18 cellular contexts compared by ENCODE assay signal in genomic region chr4:7031526-7032449, GRCh38. TPM values are rescaled to one million over a fixed set of nuclear protein-coding genes. Genes with fewer than 3 reads are reported as not detected.
DNase-seq lines count a peak whose midpoint lies in the region; FAIRE-seq and TF ChIP-seq lines count a peak whose summit lies in the region.
"Had no signal": no experiment of that assay in that cellular context is flagged by ENCODE, and none has a peak within 500 bp of the region (broad histone marks: within the 10 kb centered on the region; RNA-seq: fewer than 3 reads in every experiment).

No MANE protein-coding gene starts in this region.

- TF ChIP-seq CTCF in astrocyte of the spinal cord (IDR thresholded peaks at IDR 0.05; ENCODE audit: low read depth, low read length): no peak

- no peaks in the 10 kb centered on the region for H3K27me3 ChIP-seq in BLaER1 treated with 17β-estradiol and CSF1 and Interleukin-3, amounts not matched to agents 10 nM and 100 nM

- H3K4me3 ChIP-seq in BLaER1 treated with 17β-estradiol and CSF1 and Interleukin-3, amounts not matched to agents 10 nM and 100 nM: no peak overlapping the region
- no peak overlapping the region for H3K4me3 ChIP-seq in astrocyte of the spinal cord (ENCODE audit: low read depth, low read length)

- no peaks in the 10 kb centered on the region for H3K9me3 ChIP-seq in BLaER1 treated with 17β-estradiol and CSF1 and Interleukin-3, amounts not matched to agents 10 nM and 100 nM (replicated peaks in 1 of 11)

- H3K4me2 ChIP-seq in BLaER1 treated with 17β-estradiol and CSF1 and Interleukin-3, amounts not matched to agents 10 nM and 100 nM: peak overlapping the region in 10 of 11 experiments; percentile 0 to 73 (median 60); a peak in 19 of 22 replicates
- H3K4me2 ChIP-seq: KMS-11 had no signal

- peak; percentile 79 for FAIRE-seq in HTR-8/SVneo (lab: Jason Lieb, UNC)

- H3K36me3 ChIP-seq in BLaER1 treated with 17β-estradiol and CSF1 and Interleukin-3, amounts not matched to agents 10 nM and 100 nM: peaks cover 63 to 79% (median 69%) of the 10 kb centered on the region in 11 experiments

- peaks cover 54 to 91% (median 82%) of the 10 kb centered on the region in 11 experiments for H4K20me1 ChIP-seq in BLaER1 treated with 17β-estradiol and CSF1 and Interleukin-3, amounts not matched to agents 10 nM and 100 nM

- peak overlapping the region in 9 of 11 experiments; percentile 6 to 57 (median 41); a peak in 14 of 22 replicates for H3K9ac ChIP-seq in BLaER1 treated with 17β-estradiol and CSF1 and Interleukin-3, amounts not matched to agents 10 nM and 100 nM
- H3K9ac ChIP-seq: KMS-11 had no signal

- peak overlapping the region in 8 of 11 experiments; percentile 3 to 64 (median 48); a peak in 13 of 22 replicates for H3K27ac ChIP-seq in BLaER1 treated with 17β-estradiol and CSF1 and Interleukin-3, amounts not matched to agents 10 nM and 100 nM
- H3K27ac ChIP-seq: KMS-11 had no signal

- in situ Hi-C loops in astrocyte of the spinal cord (cut with HindIII; ENCODE audit: low sequenced_read_pairs): no loop called here

- peak; percentile 55 for DNase-seq in HTR-8/SVneo (ENCODE audit: insufficient read length, low spot score)
- peak; percentile 65 for DNase-seq in astrocyte of the spinal cord (ENCODE audit: low read depth, low spot score)
- peak; percentile 71 for DNase-seq in kidney tubule cell (ENCODE audit: low spot score)
- no peak for DNase-seq in ecto neural progenitor cell (ENCODE audit: low spot score)
- no peak for DNase-seq in 8988T
- no peak for DNase-seq in mucosa of gallbladder (ENCODE audit: low spot score)
- DNase-seq in SKM-1 (lab: John Stamatoyannopoulos, UW; ENCODE audit: unreplicated experiment): no peak
- DNase-seq: activated CD4-positive, alpha-beta T cell treated with anti-CD3 and anti-CD28 coated beads for 4 hours; activated CD8-positive, alpha-beta memory T cell treated with anti-CD3 and anti-CD28 coated beads, Interleukin-2, amount 10 ng/mL, durations not matched to agents 7 days and 5 days; CD4-positive, alpha-beta T cell; DMS 273 treated with DMSO at 0.1 percent for 48 hours; HCEC 1CT; NCI-H1694; stimulated activated CD4-positive, alpha-beta T cell treated with anti-CD3 and anti-CD28 coated beads, Interleukin-4, amount 100 ng/mL, for 24 hours; stimulated activated naive CD4-positive, alpha-beta T cell treated with Interleukin-2 at 50 U/mL for 16 hours; SW 1271 had no signal

- H3K4me1 ChIP-seq in BLaER1 treated with 17β-estradiol and CSF1 and Interleukin-3, amounts not matched to agents 10 nM and 100 nM: peaks cover 28 to 70% (median 63%) of the 10 kb centered on the region in 10 experiments

RNA-seq across cellular contexts. Expression of gene TADA2B, which starts 11.4 kb away (rescaled TPM):
- 23.9 TPM for total RNA-seq in mucosa of gallbladder

RNA-seq across cellular contexts. Expression of gene GRPEL1, which starts 36.1 kb away (rescaled TPM):
- 27.5 TPM for total RNA-seq in mucosa of gallbladder

Comparison
In these comparisons a context has a peak if more than half of its experiments do, and no peak if none do; other contexts are left out.
1. DNase-seq: peak in HTR-8/SVneo (single experiment), astrocyte of the spinal cord (single experiment) and kidney tubule cell (single experiment); none in ecto neural progenitor cell (single experiment), 8988T (single experiment), mucosa of gallbladder (single experiment) and SKM-1 (single experiment).